Comparison of ENCODE assay signal across 2 cellular contexts in the genomic region with DNA sequence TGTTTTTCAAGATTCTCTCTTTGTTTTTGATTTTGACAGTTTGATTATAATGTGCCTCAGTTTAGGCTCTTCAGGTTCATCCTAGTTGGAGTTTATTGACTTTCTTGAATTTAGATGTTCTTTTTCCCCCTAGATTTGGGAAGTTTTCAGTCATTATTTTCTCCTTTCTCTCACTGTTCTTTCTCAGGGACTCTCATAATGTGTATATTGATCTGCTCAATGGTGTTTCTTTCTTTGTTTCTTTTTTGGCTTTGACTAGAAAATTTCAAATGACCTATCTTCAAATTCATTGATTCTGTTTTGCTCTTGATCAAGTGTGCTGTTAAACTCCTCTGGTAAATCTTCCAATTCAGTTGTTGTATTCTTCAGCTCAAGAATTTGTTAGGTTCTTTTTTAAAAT.
A peak's percentile ranks its signal among the peaks of the same experiment; 100 is the strongest.
TF ChIP-seq lines count a peak whose summit lies in the region.

No MANE protein-coding gene starts in this region.

TF ChIP-seq in HEK293, 187 proteins besides CTCF, POLR2A, EP300 and RAD21 (continued from another document):
- TF ChIP-seq SETDB1 (IDR thresholded peaks at IDR 0.05; ENCODE audit: insufficient read length, low read length) (peak; percentile 78), TRIM28 (IDR thresholded peaks at IDR 0.05; ENCODE audit: borderline replicate concordance, low read length) (peak; percentile 61)

TF ChIP-seq in H1, 55 proteins besides CTCF, POLR2A, EP300 and RAD21 (continued from another document):
- TF ChIP-seq SAP30 (IDR thresholded peaks at IDR 0.05; ENCODE audit: insufficient read depth, insufficient replicate concordance, low read length) (no peak), PHF8 (conservative IDR thresholded peaks at IDR 0.05; ENCODE audit: low read depth, low read length) (no peak), SIRT6 (IDR thresholded peaks at IDR 0.05; ENCODE audit: low read length) (no peak), POLR2AphosphoS5 (IDR thresholded peaks at IDR 0.05; ENCODE audit: low read depth, low read length) (no peak), RNF2 (IDR thresholded peaks at IDR 0.05; ENCODE audit: borderline replicate concordance, low read depth, low read length, missing control alignments, poor library complexity, severe bottlenecking) (no peak), KDM1A (IDR thresholded peaks at IDR 0.05; ENCODE audit: borderline replicate concordance, low read length) (no peak), BRCA1 (IDR thresholded peaks at IDR 0.05; ENCODE audit: low read depth, low read length) (no peak), GABPA (IDR thresholded peaks at IDR 0.05; ENCODE audit: borderline replicate concordance, insufficient read depth, low read length) (no peak), SIX5 (IDR thresholded peaks at IDR 0.05; ENCODE audit: low read depth, low read length) (no peak)
- TF ChIP-seq, protein P1, sequence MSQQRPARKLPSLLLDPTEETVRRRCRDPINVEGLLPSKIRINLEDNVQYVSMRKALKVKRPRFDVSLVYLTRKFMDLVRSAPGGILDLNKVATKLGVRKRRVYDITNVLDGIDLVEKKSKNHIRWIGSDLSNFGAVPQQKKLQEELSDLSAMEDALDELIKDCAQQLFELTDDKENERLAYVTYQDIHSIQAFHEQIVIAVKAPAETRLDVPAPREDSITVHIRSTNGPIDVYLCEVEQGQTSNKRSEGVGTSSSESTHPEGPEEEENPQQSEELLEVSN (IDR thresholded peaks at IDR 0.05), result no peak
